Comparison of ENCODE assay signal across 8 cellular contexts in the genomic region with DNA sequence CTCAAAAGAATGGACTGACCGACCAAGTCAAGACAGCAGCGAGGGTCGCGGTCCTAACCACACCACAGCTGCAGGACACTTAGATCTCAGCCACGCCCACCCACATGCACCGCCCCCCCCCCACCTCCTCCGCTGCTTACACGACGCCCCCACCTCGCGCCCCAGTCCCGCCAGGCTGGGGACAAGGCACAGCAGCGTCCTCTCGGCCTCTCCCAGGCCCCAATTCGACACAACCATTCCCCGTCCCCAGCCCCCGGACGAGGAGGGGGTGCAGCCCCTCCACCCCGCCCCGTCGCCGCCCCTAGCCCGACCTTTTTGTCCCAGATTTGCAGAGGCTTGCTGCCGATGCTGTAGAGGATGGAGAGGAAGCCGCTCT. TPM values are rescaled to one million over a fixed set of nuclear protein-coding genes. Genes with fewer than 3 reads are reported as not detected.
DNase-seq lines count a peak whose midpoint lies in the region; ATAC-seq and TF ChIP-seq lines count a peak whose summit lies in the region.

No MANE protein-coding gene starts in this region.

- peak overlapping the region; percentile 96 for H2BK5ac ChIP-seq in neuronal stem cell (ENCODE audit: low read length)

- H3K27ac ChIP-seq in esophagus squamous epithelium = peak overlapping the region; percentile 92 to 96 (median 94)
- peak overlapping the region; percentile 99 for H3K27ac ChIP-seq in neuronal stem cell (replicated peaks; ENCODE audit: low read length)

- WGBS in esophagus squamous epithelium, 2 donors = 0% methylated on average over 12 of the region's 25 CpGs; no CpG with 5 or more reads in 1 of the 2 donors
- no CpG with 5 or more reads among the region's 25 CpGs for WGBS in neuronal stem cell (ENCODE audit: extremely low coverage in 2 of 2, insufficient read length in 2 of 2, insufficient replicate concordance in 1 of 2), 2 donors

- ATAC-seq in HG02938 (IDR thresholded peaks at IDR 0.05; ENCODE audit: unreplicated experiment) = peak; percentile 3
- no peak for ATAC-seq in GM21526 (IDR thresholded peaks at IDR 0.05; ENCODE audit: low FRiP score, unreplicated experiment)

- H3K4me1 ChIP-seq in esophagus squamous epithelium (peaks cover 36 to 57% (median 44%) of the 10 kb centered on the region in 3 donors), neuronal stem cell (ENCODE audit: control insufficient read depth in 2 of 2, insufficient read depth in 1 of 2, low read depth in 1 of 2, low read length in 2 of 2) (peaks cover 14 to 15% of the 10 kb centered on the region in 2 donors)

- peak overlapping the region; percentile 89 for H3K14ac ChIP-seq in neuronal stem cell (ENCODE audit: low read length)

- H2BK12ac ChIP-seq in neuronal stem cell (ENCODE audit: low read length) = no peak overlapping the region

- peak overlapping the region; percentile 93 for H3K9ac ChIP-seq in neuronal stem cell (ENCODE audit: low read depth, low read length, poor library complexity)

- H3K4me2 ChIP-seq in neuronal stem cell (ENCODE audit: insufficient read depth, low read length, poor library complexity, severe bottlenecking) = peak overlapping the region; percentile 67

- peaks cover 6% of the 10 kb centered on the region for H3K79me1 ChIP-seq in neuronal stem cell (ENCODE audit: low read depth, low read length)

- no peak overlapping the region for H4K8ac ChIP-seq in neuronal stem cell (ENCODE audit: low read depth, low read length)

- intact Hi-C loops in esophagus squamous epithelium (cut with DNase I) = no loop called here

- DNase-seq in NCI-H82 (lab: John Stamatoyannopoulos, UW) (peak; percentile 54), NCI-H82 treated with DMSO at 0.1 percent for 48 hours (lab: John Stamatoyannopoulos, UW; ENCODE audit: unreplicated experiment) (no peak), T-helper 9 cell (peak; percentile 18), esophagus squamous epithelium (lab: John Stamatoyannopoulos, UW) (no peak), neuronal stem cell (ENCODE audit: low spot score) (no peak), GM19240 (ENCODE audit: insufficient read length, low spot score) (no peak)

- H3K36me3 ChIP-seq in esophagus squamous epithelium (no peaks in the 10 kb centered on the region), neuronal stem cell (replicated peaks in 1 of 2; ENCODE audit: control insufficient read depth in 2 of 2, insufficient read depth in 2 of 2, low read length in 2 of 2) (peaks cover 0 to 15% of the 10 kb centered on the region in 2 donors)

- H4K91ac ChIP-seq in neuronal stem cell (ENCODE audit: low read depth, low read length, poor library complexity) = no peak overlapping the region

- no peak for TF ChIP-seq POLR2A in esophagus squamous epithelium (IDR thresholded peaks at IDR 0.05)

- H2AFZ ChIP-seq in neuronal stem cell (ENCODE audit: low read length) = peak overlapping the region; percentile 95

- H3K4ac ChIP-seq in neuronal stem cell (ENCODE audit: low read length) = no peak overlapping the region

- H3K27me3 ChIP-seq in esophagus squamous epithelium (no peaks in the 10 kb centered on the region), neuronal stem cell (ENCODE audit: control insufficient read depth in 3 of 3, insufficient read depth in 3 of 3, low read depth in 1 of 3, low read length in 3 of 3) (no peaks in the 10 kb centered on the region)

- no peak for TF ChIP-seq CTCF in esophagus squamous epithelium (IDR thresholded peaks at IDR 0.05)

- no peak overlapping the region for H2BK120ac ChIP-seq in neuronal stem cell (ENCODE audit: low read depth, low read length)

- H3K9me3 ChIP-seq in esophagus squamous epithelium (no peaks in the 10 kb centered on the region), neuronal stem cell (replicated peaks in 1 of 2; ENCODE audit: control insufficient read depth in 2 of 2, insufficient read depth in 1 of 2, low read depth in 1 of 2, low read length in 2 of 2) (no peaks in the 10 kb centered on the region)

- H3K23ac ChIP-seq in neuronal stem cell (ENCODE audit: low read depth, low read length, poor library complexity) = peak overlapping the region; percentile 97

- peak overlapping the region; percentile 99 for H3K18ac ChIP-seq in neuronal stem cell (ENCODE audit: low read length)

- H3K4me3 ChIP-seq in esophagus squamous epithelium = peak overlapping the region; percentile 75 to 97 (median 96)
- H3K4me3 ChIP-seq in neuronal stem cell (ENCODE audit: low read length in 2 of 2) = peak overlapping the region; percentile 96

- H2AK5ac ChIP-seq in neuronal stem cell (ENCODE audit: low read depth, low read length) = peak overlapping the region; percentile 90

- no peak overlapping the region for H2BK15ac ChIP-seq in neuronal stem cell (ENCODE audit: low read length)

RNA-seq across cellular contexts. Expression of gene CFAP20, which starts 0.5 kb away (rescaled TPM):
- 10 to 100 TPM; 26.9 to 33.6 (median 32.0) TPM for total RNA-seq in esophagus squamous epithelium
- polyA plus RNA-seq in neuronal stem cell (2013, experiment 1 of 2) = 96.9 TPM
- 98.2 TPM for polyA plus RNA-seq in neuronal stem cell (2013, experiment 2 of 2)

Comparison
In these comparisons a context has a peak if more than half of its experiments do, and no peak if none do; other contexts are left out.
1. DNase-seq: peak in NCI-H82 (single experiment) and T-helper 9 cell (single experiment); none in NCI-H82 treated with DMSO at 0.1 percent for 48 hours (single experiment), esophagus squamous epithelium (single experiment), neuronal stem cell (single experiment) and GM19240 (single experiment).